1 cellular context compared by ENCODE assay signal in the genomic region with DNA sequence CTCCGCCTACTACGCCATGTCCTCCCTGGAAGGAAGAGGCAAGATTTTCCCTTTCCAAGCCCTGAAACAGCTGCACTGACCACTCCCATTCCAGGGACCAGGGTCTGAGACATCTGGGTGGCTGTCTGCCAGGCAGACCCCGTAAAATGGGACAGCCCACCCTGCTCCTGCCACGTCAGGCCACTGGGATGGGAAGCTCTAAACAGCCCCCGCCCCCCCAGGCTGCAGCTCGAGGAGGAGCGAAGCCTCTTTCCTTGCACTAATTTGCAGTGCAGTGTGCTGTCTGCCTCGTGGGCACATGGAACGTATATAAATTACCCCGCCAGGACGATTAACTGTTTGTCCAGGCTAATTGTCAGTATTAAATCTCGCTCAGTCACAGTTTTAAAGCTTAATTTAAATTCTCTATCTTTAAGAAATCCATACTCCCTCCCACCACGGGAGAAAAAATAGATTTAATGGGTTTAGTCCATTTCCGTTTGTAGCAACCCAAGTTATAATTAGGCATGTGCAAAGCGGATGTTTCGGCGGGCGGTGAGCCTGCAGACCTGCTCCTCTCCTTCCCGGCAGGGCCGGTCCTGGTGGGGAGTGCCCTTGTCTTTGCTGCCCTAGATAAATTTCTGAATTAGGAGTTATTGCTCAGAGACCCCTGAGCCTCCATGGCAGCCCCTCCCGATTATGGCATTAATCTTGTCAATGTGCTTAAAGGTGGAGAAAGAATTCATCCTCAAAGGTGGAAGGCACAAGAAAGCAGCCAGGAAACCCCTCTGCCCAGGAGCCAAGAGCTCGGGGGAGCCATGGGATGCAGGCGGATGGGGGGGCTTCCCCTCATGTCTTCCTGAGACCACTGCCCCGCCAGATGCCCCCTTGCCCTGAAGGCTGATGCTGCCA.
TF ChIP-seq lines count a peak whose summit lies in the region.

No MANE protein-coding gene starts in this region.

TF ChIP-seq in GM23338, 12 proteins besides CTCF, POLR2A, EP300 and RAD21 (continued from another document):
- TF ChIP-seq, protein P1, sequence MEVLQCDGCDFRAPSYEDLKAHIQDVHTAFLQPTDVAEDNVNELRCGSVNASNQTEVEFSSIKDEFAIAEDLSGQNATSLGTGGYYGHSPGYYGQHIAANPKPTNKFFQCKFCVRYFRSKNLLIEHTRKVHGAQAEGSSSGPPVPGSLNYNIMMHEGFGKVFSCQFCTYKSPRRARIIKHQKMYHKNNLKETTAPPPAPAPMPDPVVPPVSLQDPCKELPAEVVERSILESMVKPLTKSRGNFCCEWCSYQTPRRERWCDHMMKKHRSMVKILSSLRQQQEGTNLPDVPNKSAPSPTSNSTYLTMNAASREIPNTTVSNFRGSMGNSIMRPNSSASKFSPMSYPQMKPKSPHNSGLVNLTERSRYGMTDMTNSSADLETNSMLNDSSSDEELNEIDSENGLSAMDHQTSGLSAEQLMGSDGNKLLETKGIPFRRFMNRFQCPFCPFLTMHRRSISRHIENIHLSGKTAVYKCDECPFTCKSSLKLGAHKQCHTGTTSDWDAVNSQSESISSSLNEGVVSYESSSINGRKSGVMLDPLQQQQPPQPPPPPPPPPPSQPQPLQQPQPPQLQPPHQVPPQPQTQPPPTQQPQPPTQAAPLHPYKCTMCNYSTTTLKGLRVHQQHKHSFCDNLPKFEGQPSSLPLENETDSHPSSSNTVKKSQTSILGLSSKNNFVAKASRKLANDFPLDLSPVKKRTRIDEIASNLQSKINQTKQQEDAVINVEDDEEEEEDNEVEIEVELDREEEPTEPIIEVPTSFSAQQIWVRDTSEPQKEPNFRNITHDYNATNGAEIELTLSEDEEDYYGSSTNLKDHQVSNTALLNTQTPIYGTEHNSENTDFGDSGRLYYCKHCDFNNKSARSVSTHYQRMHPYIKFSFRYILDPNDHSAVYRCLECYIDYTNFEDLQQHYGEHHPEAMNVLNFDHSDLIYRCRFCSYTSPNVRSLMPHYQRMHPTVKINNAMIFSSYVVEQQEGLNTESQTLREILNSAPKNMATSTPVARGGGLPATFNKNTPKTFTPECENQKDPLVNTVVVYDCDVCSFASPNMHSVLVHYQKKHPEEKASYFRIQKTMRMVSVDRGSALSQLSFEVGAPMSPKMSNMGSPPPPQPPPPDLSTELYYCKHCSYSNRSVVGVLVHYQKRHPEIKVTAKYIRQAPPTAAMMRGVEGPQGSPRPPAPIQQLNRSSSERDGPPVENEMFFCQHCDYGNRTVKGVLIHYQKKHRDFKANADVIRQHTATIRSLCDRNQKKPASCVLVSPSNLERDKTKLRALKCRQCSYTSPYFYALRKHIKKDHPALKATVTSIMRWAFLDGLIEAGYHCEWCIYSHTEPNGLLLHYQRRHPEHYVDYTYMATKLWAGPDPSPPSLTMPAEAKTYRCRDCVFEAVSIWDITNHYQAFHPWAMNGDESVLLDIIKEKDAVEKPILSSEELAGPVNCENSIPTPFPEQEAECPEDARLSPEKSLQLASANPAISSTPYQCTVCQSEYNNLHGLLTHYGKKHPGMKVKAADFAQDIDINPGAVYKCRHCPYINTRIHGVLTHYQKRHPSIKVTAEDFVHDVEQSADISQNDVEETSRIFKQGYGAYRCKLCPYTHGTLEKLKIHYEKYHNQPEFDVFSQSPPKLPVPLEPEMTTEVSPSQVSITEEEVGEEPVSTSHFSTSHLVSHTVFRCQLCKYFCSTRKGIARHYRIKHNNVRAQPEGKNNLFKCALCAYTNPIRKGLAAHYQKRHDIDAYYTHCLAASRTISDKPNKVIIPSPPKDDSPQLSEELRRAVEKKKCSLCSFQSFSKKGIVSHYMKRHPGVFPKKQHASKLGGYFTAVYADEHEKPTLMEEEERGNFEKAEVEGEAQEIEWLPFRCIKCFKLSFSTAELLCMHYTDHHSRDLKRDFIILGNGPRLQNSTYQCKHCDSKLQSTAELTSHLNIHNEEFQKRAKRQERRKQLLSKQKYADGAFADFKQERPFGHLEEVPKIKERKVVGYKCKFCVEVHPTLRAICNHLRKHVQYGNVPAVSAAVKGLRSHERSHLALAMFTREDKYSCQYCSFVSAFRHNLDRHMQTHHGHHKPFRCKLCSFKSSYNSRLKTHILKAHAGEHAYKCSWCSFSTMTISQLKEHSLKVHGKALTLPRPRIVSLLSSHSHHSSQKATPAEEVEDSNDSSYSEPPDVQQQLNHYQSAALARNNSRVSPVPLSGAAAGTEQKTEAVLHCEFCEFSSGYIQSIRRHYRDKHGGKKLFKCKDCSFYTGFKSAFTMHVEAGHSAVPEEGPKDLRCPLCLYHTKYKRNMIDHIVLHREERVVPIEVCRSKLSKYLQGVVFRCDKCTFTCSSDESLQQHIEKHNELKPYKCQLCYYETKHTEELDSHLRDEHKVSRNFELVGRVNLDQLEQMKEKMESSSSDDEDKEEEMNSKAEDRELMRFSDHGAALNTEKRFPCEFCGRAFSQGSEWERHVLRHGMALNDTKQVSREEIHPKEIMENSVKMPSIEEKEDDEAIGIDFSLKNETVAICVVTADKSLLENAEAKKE (CRISPR knock-in tag; IDR thresholded peaks at IDR 0.05) = no peak
- TF ChIP-seq NANOG (IDR thresholded peaks at IDR 0.05; ENCODE audit: borderline replicate concordance) (no peak), ZNF331 (CRISPR knock-in tag; IDR thresholded peaks at IDR 0.05; ENCODE audit: low read depth) (no peak), STAT1 (IDR thresholded peaks at IDR 0.05; ENCODE audit: unreplicated experiment) (no peak), JUNB (IDR thresholded peaks at IDR 0.05; ENCODE audit: unreplicated experiment) (no peak), EZH2 (IDR thresholded peaks at IDR 0.05; ENCODE audit: low read depth, unreplicated experiment) (no peak), ZNF114 (CRISPR knock-in tag; IDR thresholded peaks at IDR 0.05) (no peak), POLR2AphosphoS5 (IDR thresholded peaks at IDR 0.05; ENCODE audit: low read depth) (no peak), EZH2phosphoT487 (IDR thresholded peaks at IDR 0.05; ENCODE audit: unreplicated experiment) (no peak)
- TF ChIP-seq, protein P2, sequence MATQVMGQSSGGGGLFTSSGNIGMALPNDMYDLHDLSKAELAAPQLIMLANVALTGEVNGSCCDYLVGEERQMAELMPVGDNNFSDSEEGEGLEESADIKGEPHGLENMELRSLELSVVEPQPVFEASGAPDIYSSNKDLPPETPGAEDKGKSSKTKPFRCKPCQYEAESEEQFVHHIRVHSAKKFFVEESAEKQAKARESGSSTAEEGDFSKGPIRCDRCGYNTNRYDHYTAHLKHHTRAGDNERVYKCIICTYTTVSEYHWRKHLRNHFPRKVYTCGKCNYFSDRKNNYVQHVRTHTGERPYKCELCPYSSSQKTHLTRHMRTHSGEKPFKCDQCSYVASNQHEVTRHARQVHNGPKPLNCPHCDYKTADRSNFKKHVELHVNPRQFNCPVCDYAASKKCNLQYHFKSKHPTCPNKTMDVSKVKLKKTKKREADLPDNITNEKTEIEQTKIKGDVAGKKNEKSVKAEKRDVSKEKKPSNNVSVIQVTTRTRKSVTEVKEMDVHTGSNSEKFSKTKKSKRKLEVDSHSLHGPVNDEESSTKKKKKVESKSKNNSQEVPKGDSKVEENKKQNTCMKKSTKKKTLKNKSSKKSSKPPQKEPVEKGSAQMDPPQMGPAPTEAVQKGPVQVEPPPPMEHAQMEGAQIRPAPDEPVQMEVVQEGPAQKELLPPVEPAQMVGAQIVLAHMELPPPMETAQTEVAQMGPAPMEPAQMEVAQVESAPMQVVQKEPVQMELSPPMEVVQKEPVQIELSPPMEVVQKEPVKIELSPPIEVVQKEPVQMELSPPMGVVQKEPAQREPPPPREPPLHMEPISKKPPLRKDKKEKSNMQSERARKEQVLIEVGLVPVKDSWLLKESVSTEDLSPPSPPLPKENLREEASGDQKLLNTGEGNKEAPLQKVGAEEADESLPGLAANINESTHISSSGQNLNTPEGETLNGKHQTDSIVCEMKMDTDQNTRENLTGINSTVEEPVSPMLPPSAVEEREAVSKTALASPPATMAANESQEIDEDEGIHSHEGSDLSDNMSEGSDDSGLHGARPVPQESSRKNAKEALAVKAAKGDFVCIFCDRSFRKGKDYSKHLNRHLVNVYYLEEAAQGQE (IDR thresholded peaks at IDR 0.05; ENCODE audit: unreplicated experiment) = no peak
- TF ChIP-seq, protein P3, sequence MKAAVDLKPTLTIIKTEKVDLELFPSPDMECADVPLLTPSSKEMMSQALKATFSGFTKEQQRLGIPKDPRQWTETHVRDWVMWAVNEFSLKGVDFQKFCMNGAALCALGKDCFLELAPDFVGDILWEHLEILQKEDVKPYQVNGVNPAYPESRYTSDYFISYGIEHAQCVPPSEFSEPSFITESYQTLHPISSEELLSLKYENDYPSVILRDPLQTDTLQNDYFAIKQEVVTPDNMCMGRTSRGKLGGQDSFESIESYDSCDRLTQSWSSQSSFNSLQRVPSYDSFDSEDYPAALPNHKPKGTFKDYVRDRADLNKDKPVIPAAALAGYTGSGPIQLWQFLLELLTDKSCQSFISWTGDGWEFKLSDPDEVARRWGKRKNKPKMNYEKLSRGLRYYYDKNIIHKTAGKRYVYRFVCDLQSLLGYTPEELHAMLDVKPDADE (IDR thresholded peaks at IDR 0.05) = no peak
